ENCODE assay signal across 24 cellular contexts in the genomic region with DNA sequence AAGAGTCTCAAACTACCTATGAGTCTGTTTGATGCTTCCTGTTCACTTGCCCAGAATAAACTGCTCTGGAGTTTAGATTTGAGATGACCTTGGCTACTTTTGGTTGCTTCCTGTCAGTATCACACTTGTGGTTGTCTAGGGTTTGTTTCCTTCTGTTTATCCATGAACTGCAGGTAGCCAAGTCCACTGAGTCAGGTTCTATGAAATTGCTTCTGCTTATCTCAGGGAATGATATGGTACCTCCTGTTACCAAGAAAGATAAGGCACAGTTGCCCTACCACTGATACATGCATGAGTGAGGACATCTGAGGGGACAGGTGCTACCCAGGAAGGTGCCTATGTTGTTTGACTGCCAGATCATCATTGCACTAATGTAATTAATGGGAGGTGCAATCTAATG. TPM values are rescaled to one million over a fixed set of nuclear protein-coding genes. Genes with fewer than 3 reads are reported as not detected.
DNase-seq lines count a peak whose midpoint lies in the region; ATAC-seq, FAIRE-seq and TF ChIP-seq lines count a peak whose summit lies in the region.
"Had no signal": no experiment of that assay in that cellular context is flagged by ENCODE, and none has a peak within 500 bp of the region (broad histone marks: within the 10 kb centered on the region; RNA-seq: fewer than 3 reads in every experiment).

No MANE protein-coding gene starts in this region.

- no peaks in the 10 kb centered on the region for H3K27me3 ChIP-seq in right atrium auricular region

- TF ChIP-seq CTCF in right atrium auricular region (IDR thresholded peaks at IDR 0.05): no peak
- TF ChIP-seq CTCF in VCaP (conservative IDR thresholded peaks at IDR 0.05): no peak
- no peak for TF ChIP-seq CTCF in MCF 10A (IDR thresholded peaks at IDR 0.05; ENCODE audit: unreplicated experiment)

- H3K4me3 Mint-ChIP-seq in T-helper 2 cell treated with Interferon-gamma antibody and Interleukin-4, amounts not matched to agents 5 μg/mL and 100 μg/mL, for 36 hours: no peak overlapping the region
- no peak overlapping the region for H3K4me3 Mint-ChIP-seq in MCF 10A (ENCODE audit: unreplicated experiment)
- H3K4me3 Mint-ChIP-seq: CD8-positive, alpha-beta memory T cell had no signal

- peaks cover 8% of the 10 kb centered on the region for H3K27me3 Mint-ChIP-seq in T-helper 2 cell treated with Interferon-gamma antibody and Interleukin-4, amounts not matched to agents 5 μg/mL and 100 μg/mL, for 36 hours (ENCODE audit: low read depth)
- H3K27me3 Mint-ChIP-seq in MCF 10A (ENCODE audit: insufficient read depth, unreplicated experiment): peaks cover 15% of the 10 kb centered on the region

- no peak overlapping the region for H3K27ac Mint-ChIP-seq in T-helper 2 cell treated with Interferon-gamma antibody and Interleukin-4, amounts not matched to agents 5 μg/mL and 100 μg/mL, for 36 hours
- H3K27ac Mint-ChIP-seq in MCF 10A (ENCODE audit: low read depth, unreplicated experiment): no peak overlapping the region

- H3K27ac ChIP-seq in right atrium auricular region (peak overlapping the region in 1 of 2 donors; percentile 7), VCaP (peak overlapping the region; percentile 60)
- H3K27ac ChIP-seq: HL-60 had no signal

- H3K4me1 ChIP-seq in right atrium auricular region: peaks cover 0 to 8% of the 10 kb centered on the region in 2 donors

- no TSS peak for BruUV-seq in MCF 10A (replicated peaks; lab: Mats Ljungman, UMichigan)

- POLR2A ChIA-PET in MCF 10A (lab: Yijun Ruan, JAX): no interaction called here

- H3K36me3 Mint-ChIP-seq in T-helper 2 cell treated with Interferon-gamma antibody and Interleukin-4, amounts not matched to agents 5 μg/mL and 100 μg/mL, for 36 hours (ENCODE audit: low read depth): no peaks in the 10 kb centered on the region
- H3K36me3 Mint-ChIP-seq in MCF 10A (ENCODE audit: insufficient read depth, unreplicated experiment): no peaks in the 10 kb centered on the region
- H3K36me3 Mint-ChIP-seq: CD8-positive, alpha-beta memory T cell had no signal

- H3K9me3 ChIP-seq in right atrium auricular region: no peaks in the 10 kb centered on the region

- DNase-seq in Right ventricle myocardium inferior (ENCODE audit: missing footprints): no peak
- no peak for DNase-seq in right atrium auricular region (ENCODE audit: low spot score)
- no peak for DNase-seq in left ventricle myocardium superior
- no peak for DNase-seq in urothelium cell line (ENCODE audit: low spot score)
- DNase-seq in NK-92 (lab: John Stamatoyannopoulos, UW; ENCODE audit: unreplicated experiment): no peak
- DNase-seq in T-helper 2 cell treated with Interferon-gamma antibody and Interleukin-4, amounts not matched to agents 5 μg/mL and 100 μg/mL, for 36 hours (ENCODE audit: low spot score): no peak
- DNase-seq in MCF 10A (ENCODE audit: unreplicated experiment): no peak
- DNase-seq: AML-193; C1 segment of cervical spinal cord; CD8-positive, alpha-beta memory T cell; GDM1; GOT3; HCEC 1CT; KBM-7; NCI-H1105; NCI-H187 treated with DMSO at 0.1 percent for 48 hours; NCI-H2107; OCI-M1 had no signal

- no peaks in the 10 kb centered on the region for H3K9me3 Mint-ChIP-seq in T-helper 2 cell treated with Interferon-gamma antibody and Interleukin-4, amounts not matched to agents 5 μg/mL and 100 μg/mL, for 36 hours
- H3K9me3 Mint-ChIP-seq in MCF 10A (ENCODE audit: unreplicated experiment): no peaks in the 10 kb centered on the region

- peak; percentile 84 for FAIRE-seq in urothelium cell line (lab: Jason Lieb, UNC)
- FAIRE-seq: GM18507, GM19239, HepG2, RCC 7860 had no signal

- H3K36me3 ChIP-seq in right atrium auricular region: no peaks in the 10 kb centered on the region

- peaks cover 3% of the 10 kb centered on the region for H3K4me1 Mint-ChIP-seq in T-helper 2 cell treated with Interferon-gamma antibody and Interleukin-4, amounts not matched to agents 5 μg/mL and 100 μg/mL, for 36 hours (ENCODE audit: low read depth)
- no peaks in the 10 kb centered on the region for H3K4me1 Mint-ChIP-seq in MCF 10A (ENCODE audit: insufficient read depth, unreplicated experiment)
- H3K4me1 Mint-ChIP-seq: CD8-positive, alpha-beta memory T cell had no signal

- no peak overlapping the region for H3K4me3 ChIP-seq in right atrium auricular region

- ATAC-seq in Right ventricle myocardium inferior (peak; percentile 28), left ventricle myocardium superior (peak; percentile 67)
- ATAC-seq: HepG2 had no signal

- CTCF ChIA-PET in MCF 10A (lab: Yijun Ruan, JAX): interaction anchor here (2.6 kb wide), 1 partner anchor 8 kb away, joined by 10 read pairs; no protein-coding TSS in a partner anchor

- intact Hi-C loops in Right ventricle myocardium inferior (cut with DNase I): no loop called here
- intact Hi-C loops in left ventricle myocardium superior (cut with micrococcal nuclease): no loop called here
- intact Hi-C loops in MCF 10A (cut with micrococcal nuclease): no loop called here

RNA-seq across cellular contexts. Expression of a gene that starts 15.8 kb away (rescaled TPM):
- total RNA-seq in Right ventricle myocardium inferior (11.5 TPM), right atrium auricular region (1 to 10 TPM; 4.0 to 6.8 TPM), left ventricle myocardium superior (9.6 TPM), MCF 10A (2022) (0.37 and 0.70 TPM in 2 replicates)
